ENCODE assay signal across 8 cellular contexts in the genomic region with DNA sequence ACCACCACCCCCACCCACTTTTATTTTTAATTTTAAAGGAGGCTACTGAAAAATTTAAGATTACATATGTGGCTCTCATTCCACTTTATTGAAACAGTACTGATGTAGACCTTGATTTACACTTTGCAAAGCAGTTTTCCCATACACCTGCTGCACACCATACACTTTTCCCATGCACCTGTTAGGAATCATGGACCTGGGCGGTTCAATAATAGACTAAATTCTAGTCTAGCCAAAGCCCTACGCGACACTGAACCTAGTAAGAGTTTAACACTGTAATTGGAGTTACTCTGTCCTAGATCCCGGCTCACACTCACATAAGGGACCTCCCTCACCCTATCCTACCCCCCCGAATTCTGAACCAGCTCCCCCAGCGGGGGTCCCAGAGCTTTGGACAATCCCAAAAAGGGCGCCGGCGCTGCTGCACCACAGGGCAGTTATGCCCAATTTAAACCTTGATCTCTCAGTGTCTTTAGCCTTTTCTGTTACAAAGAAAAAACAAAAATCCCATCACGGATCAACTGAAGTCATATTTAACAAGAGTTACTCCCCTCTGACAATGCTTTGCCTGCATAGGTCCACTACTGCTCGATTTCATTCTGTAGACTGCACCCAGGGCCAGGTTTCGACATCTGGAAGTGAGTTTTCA. TPM values are rescaled to one million over a fixed set of nuclear protein-coding genes. Genes with fewer than 3 reads are reported as not detected.
DNase-seq lines count a peak whose midpoint lies in the region; ATAC-seq and TF ChIP-seq lines count a peak whose summit lies in the region.

No MANE protein-coding gene starts in this region.

- intact Hi-C loops in OCI-LY7 (cut with micrococcal nuclease; ENCODE audit: unreplicated experiment) (no loop called here), posterior vena cava (cut with DNase I) (no loop called here)

- no peaks in the 10 kb centered on the region for H3K9me3 ChIP-seq in OCI-LY7 (ENCODE audit: low read length)
- H3K9me3 ChIP-seq in osteoblast (ENCODE audit: low read depth, low read length), result no peaks in the 10 kb centered on the region

- POLR2A ChIA-PET in OCI-LY7 (lab: Charles Lee), result interaction anchor here (0.6 to 1.6 kb wide), 2 partner anchors 247 to 1171 kb away, joined by 3 read pairs; no protein-coding TSS in a partner anchor

- ATAC-seq in HG02870 (IDR thresholded peaks at IDR 0.05; ENCODE audit: unreplicated experiment), result peak; percentile 15

- H3K36me3 ChIP-seq in OCI-LY7 (ENCODE audit: insufficient read depth, low read length) (no peaks in the 10 kb centered on the region), osteoblast (ENCODE audit: insufficient read depth, low read length) (no peaks in the 10 kb centered on the region)

- TF ChIP-seq CTCF in OCI-LY7 (conservative IDR thresholded peaks at IDR 0.05; ENCODE audit: low read length) (no peak), osteoblast (IDR thresholded peaks at IDR 0.05; ENCODE audit: extremely low read depth, low read depth, low read length) (no peak)

- peak overlapping the region; percentile 96 for H3K4me2 ChIP-seq in OCI-LY7 (ENCODE audit: low read length)
- H3K4me2 ChIP-seq in osteoblast (ENCODE audit: insufficient read depth, low read length), result peak overlapping the region; percentile 98

- no peaks in the 10 kb centered on the region for H3K27me3 ChIP-seq in osteoblast (ENCODE audit: insufficient read depth, low read length)

- peak overlapping the region; percentile 70 for H3K4me3 ChIP-seq in OCI-LY7 (ENCODE audit: low read depth, low read length, poor library complexity, severe bottlenecking)
- peak overlapping the region; percentile 87 for H3K4me3 ChIP-seq in osteoblast (ENCODE audit: insufficient read depth, low read length)

- H3K27ac ChIP-seq in OCI-LY7 (ENCODE audit: low read depth, low read length, poor library complexity, severe bottlenecking), result no peak overlapping the region
- H3K27ac ChIP-seq in epithelial cell of prostate, result peak overlapping the region; percentile 55
- peak overlapping the region; percentile 73 for H3K27ac ChIP-seq in osteoblast (ENCODE audit: low read depth, low read length)

- DNase-seq in NCI-H146 (lab: John Stamatoyannopoulos, UW) (peak; percentile 23), NCI-H146 treated with DMSO at 0.1 percent for 48 hours (lab: John Stamatoyannopoulos, UW; ENCODE audit: unreplicated experiment) (no peak), OCI-LY7 (ENCODE audit: low spot score) (no peak), epithelial cell of prostate (ENCODE audit: low read depth, low spot score) (no peak), osteoblast (ENCODE audit: insufficient read length, low spot score, missing footprints) (peak; percentile 55), posterior vena cava (ENCODE audit: low spot score) (no peak), ureter (ENCODE audit: low spot score) (no peak)

- H3K79me2 ChIP-seq in OCI-LY7 (ENCODE audit: insufficient read depth, low read depth, low read length) (peaks cover 18% of the 10 kb centered on the region; the same call in 1 of the 2 replicates), osteoblast (ENCODE audit: insufficient read depth, low read length) (peaks cover 17% of the 10 kb centered on the region)

- H3K4me1 ChIP-seq in OCI-LY7 (ENCODE audit: insufficient read depth, low read length, poor library complexity, severe bottlenecking) (peaks cover 33% of the 10 kb centered on the region), osteoblast (ENCODE audit: insufficient read depth, low read length) (peaks cover 35% of the 10 kb centered on the region)

- H2AFZ ChIP-seq in OCI-LY7 (ENCODE audit: low read length) (peak overlapping the region; percentile 93), osteoblast (ENCODE audit: low read length) (peak overlapping the region; percentile 96)

- H4K20me1 ChIP-seq in OCI-LY7 (ENCODE audit: insufficient read depth, low read length), result peaks cover 9% of the 10 kb centered on the region
- H4K20me1 ChIP-seq in osteoblast (ENCODE audit: insufficient read depth, low read length), result peaks cover 9% of the 10 kb centered on the region

- BruUV-seq in OCI-LY7 (replicated peaks; lab: Mats Ljungman, UMichigan), result no TSS peak

- H3K9me2 ChIP-seq in OCI-LY7 (ENCODE audit: insufficient read depth, low read length), result no peaks in the 10 kb centered on the region

- CTCF ChIA-PET in OCI-LY7 (lab: Charles Lee; ENCODE audit: unreplicated experiment), result no interaction called here

RNA-seq across cellular contexts. Expression of gene GCLC, which starts 2.4 kb away (rescaled TPM):
- 14.3 and 16.7 TPM in 2 replicates for total RNA-seq in OCI-LY7 (2014; rRNA removed; shearing (Covaris generic))
- 27.8 and 30.4 TPM in 2 replicates for total RNA-seq in OCI-LY7 (2022)
- 26.8 and 38.6 TPM in 2 replicates for total RNA-seq in osteoblast
- total RNA-seq in posterior vena cava, result 10 to 100 TPM; 21.8 to 22.8 TPM
- 120 TPM for total RNA-seq in ureter

Comparison
In these comparisons a context has a peak if more than half of its experiments do, and no peak if none do; other contexts are left out.
1. DNase-seq: peak in NCI-H146 (single experiment) and osteoblast (single experiment); none in NCI-H146 treated with DMSO at 0.1 percent for 48 hours (single experiment), OCI-LY7 (single experiment), epithelial cell of prostate (single experiment), posterior vena cava (single experiment) and ureter (single experiment).